1 cellular context compared by ENCODE assay signal in genomic region chr9:87382902-87383301, GRCh38.
TF ChIP-seq lines count a peak whose summit lies in the region.

No MANE protein-coding gene starts in this region.

TF ChIP-seq in H1, 55 proteins besides CTCF, POLR2A, EP300 and RAD21:
- TF ChIP-seq SIRT6 (IDR thresholded peaks at IDR 0.05; ENCODE audit: low read length) (no peak), GTF2F1 (IDR thresholded peaks at IDR 0.05; ENCODE audit: borderline replicate concordance, low read depth, low read length) (no peak), ATF2 (IDR thresholded peaks at IDR 0.05; ENCODE audit: low read length) (no peak), NANOG (IDR thresholded peaks at IDR 0.05; ENCODE audit: insufficient read depth, low read depth, low read length, poor library complexity, severe bottlenecking) (no peak), SP1 (IDR thresholded peaks at IDR 0.05; ENCODE audit: low read depth, low read length) (no peak)
